ENCODE assay signal across 23 cellular contexts in the genomic region with DNA sequence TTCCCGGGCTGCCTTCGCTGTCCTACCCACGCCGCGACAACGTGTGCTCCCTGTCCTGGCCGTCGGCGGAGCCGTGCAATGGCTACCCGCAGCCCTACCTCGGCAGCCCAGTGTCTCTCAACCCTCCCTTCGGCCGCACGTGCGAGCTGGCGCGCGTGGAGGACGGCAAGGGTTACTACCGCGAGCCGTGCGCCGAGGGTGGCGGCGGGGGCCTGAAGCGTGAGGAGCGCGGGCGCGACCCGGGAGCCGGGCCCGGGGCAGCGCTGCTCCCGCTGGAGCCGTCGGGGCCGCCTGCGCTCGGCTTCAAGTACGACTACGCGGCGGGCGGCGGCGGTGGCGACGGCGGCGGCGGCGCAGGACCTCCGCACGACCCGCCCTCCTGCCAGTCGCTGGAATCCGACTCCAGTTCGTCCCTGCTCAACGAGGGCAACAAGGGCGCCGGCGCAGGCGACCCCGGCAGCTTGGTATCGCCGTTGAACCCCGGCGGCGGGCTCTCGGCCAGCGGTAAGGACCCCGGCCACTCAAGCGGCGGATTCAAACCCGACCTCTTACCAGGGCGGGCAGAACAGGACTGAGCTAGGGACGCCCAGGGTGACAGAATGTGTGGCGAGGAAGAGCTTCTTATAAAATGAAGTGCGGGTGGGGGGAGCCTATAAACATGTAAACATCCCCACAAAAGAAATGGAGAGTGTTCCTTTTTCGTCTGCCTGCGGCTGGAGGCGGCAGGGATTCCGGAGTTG. TPM values are rescaled to one million over a fixed set of nuclear protein-coding genes. Genes with fewer than 3 reads are reported as not detected.
DNase-seq lines count a peak whose midpoint lies in the region; ATAC-seq and TF ChIP-seq lines count a peak whose summit lies in the region.
"Had no signal": no experiment of that assay in that cellular context is flagged by ENCODE, and none has a peak within 500 bp of the region (broad histone marks: within the 10 kb centered on the region; RNA-seq: fewer than 3 reads in every experiment).

No MANE protein-coding gene starts in this region.

- peaks cover 53% of the 10 kb centered on the region for H4K20me1 ChIP-seq in GM23338 (replicated peaks; ENCODE audit: insufficient read depth)

- peak overlapping the region; percentile 80 for H3K9ac ChIP-seq in skeletal muscle satellite cell (ENCODE audit: low read depth, low read length)

- no peak overlapping the region for H3K4me3 Mint-ChIP-seq in GM23338

- H3K36me3 ChIP-seq in GM23338 (ENCODE audit: insufficient read depth), result no peaks in the 10 kb centered on the region; the same call in 1 of the 2 replicates
- peaks cover 9% of the 10 kb centered on the region for H3K36me3 ChIP-seq in SJSA1
- no peaks in the 10 kb centered on the region for H3K36me3 ChIP-seq in skeletal muscle satellite cell (ENCODE audit: insufficient read depth, low read length)
- H3K36me3 ChIP-seq: pancreas had no signal

- no peaks in the 10 kb centered on the region; the same call in 1 of the 2 replicates for H3K9me3 ChIP-seq in SJSA1 (replicated peaks)
- H3K9me3 ChIP-seq in skeletal muscle satellite cell (replicated peaks; ENCODE audit: low read length), result no peaks in the 10 kb centered on the region
- H3K9me3 ChIP-seq: pancreas had no signal

- peaks cover 3% of the 10 kb centered on the region; the same call in 1 of the 3 replicates for H3K36me3 Mint-ChIP-seq in GM23338 (ENCODE audit: low read depth)

- DNase-seq in GM23338 (ENCODE audit: low spot score), result peak; percentile 50
- DNase-seq in SJSA1 (ENCODE audit: low read depth in 1 of 2, low spot score in 2 of 2), result peak; percentile 55 to 79
- DNase-seq in left kidney (ENCODE audit: low read depth, low spot score), result peak; percentile 49
- DNase-seq in mesenteric fat pad (ENCODE audit: low spot score), result no peak
- DNase-seq in stimulated activated naive CD4-positive, alpha-beta T cell treated with Interleukin-2 at 50 U/mL for 16 hours (lab: John Stamatoyannopoulos, UW), result no peak
- DNase-seq in stimulated activated CD4-positive, alpha-beta T cell treated with anti-CD3 and anti-CD28 coated beads, Interleukin-15, amount 100 ng/mL, for 24 hours, result no peak
- DNase-seq: activated CD4-positive, CD25-positive, alpha-beta regulatory T cell treated with anti-CD3 and anti-CD28 coated beads, Interleukin-2, amount 50 U/mL, for 72 hours; activated effector memory CD4-positive, alpha-beta T cell treated with Interleukin-2 at 50 U/mL for 16 hours; anterior cingulate cortex; C1 segment of cervical spinal cord; cerebellar nuclear complex; DMS53; effector memory CD4-positive, alpha-beta T cell; HCEC 1CT; left cardiac atrium; NCI-H187; NK-92 treated with Interleukin-12 subunit alpha and Interleukin-12 subunit beta, amount 100 ng/mL, for 24 hours had no signal

- peaks cover 100% of the 10 kb centered on the region for H3K27me3 ChIP-seq in GM23338 (ENCODE audit: insufficient read depth)
- no peaks in the 10 kb centered on the region for H3K27me3 ChIP-seq in SJSA1 (replicated peaks)
- peaks cover 17% of the 10 kb centered on the region for H3K27me3 ChIP-seq in skeletal muscle satellite cell (ENCODE audit: control insufficient read depth, insufficient read depth, low read length)

- H3K4me3 ChIP-seq in GM23338 (peak overlapping the region; percentile 35; the same call in 1 of the 2 replicates), SJSA1 (peak overlapping the region; percentile 86), skeletal muscle satellite cell (ENCODE audit: low read length) (peak overlapping the region; percentile 83)
- H3K4me3 ChIP-seq: pancreas, smooth muscle cell had no signal

- no peaks in the 10 kb centered on the region for H3K79me2 ChIP-seq in GM23338 (replicated peaks; ENCODE audit: insufficient read depth)

- H3K4me1 ChIP-seq in GM23338 (ENCODE audit: insufficient read depth) (peaks cover 19% of the 10 kb centered on the region), SJSA1 (replicated peaks) (peaks cover 19% of the 10 kb centered on the region), skeletal muscle satellite cell (ENCODE audit: control insufficient read depth, insufficient read depth, low read length) (peaks cover 18% of the 10 kb centered on the region)
- H3K4me1 ChIP-seq: pancreas had no signal

- no peak overlapping the region for H3K27ac ChIP-seq in GM23338 (ENCODE audit: low read depth)
- peak overlapping the region; percentile 48 for H3K27ac ChIP-seq in SJSA1
- H3K27ac ChIP-seq: pancreas had no signal

- H2AFZ ChIP-seq in GM23338, result no peak overlapping the region

- H3K4me2 ChIP-seq in GM23338, result peak overlapping the region; percentile 43; the same call in 1 of the 2 replicates
- H3K4me2 ChIP-seq in skeletal muscle satellite cell (ENCODE audit: low read length), result peak overlapping the region; percentile 96
- H3K4me2 ChIP-seq: smooth muscle cell had no signal

- H3K27me3 Mint-ChIP-seq in GM23338 (ENCODE audit: insufficient read depth, low read depth, poor library complexity), result peaks cover 98% of the 10 kb centered on the region

- H3K9me3 Mint-ChIP-seq in GM23338, result peaks cover 6% of the 10 kb centered on the region

- peaks cover 58% of the 10 kb centered on the region for H3F3A ChIP-seq in GM23338 (replicated peaks; ENCODE audit: low read depth)

- no peak for TF ChIP-seq CTCF in GM23338 (conservative IDR thresholded peaks at IDR 0.05; ENCODE audit: low read depth in 2 of 2)

- no peaks in the 10 kb centered on the region for H3K9me2 ChIP-seq in GM23338 (ENCODE audit: insufficient read depth)

- no peak overlapping the region for H3K27ac Mint-ChIP-seq in GM23338

- H3K4me1 Mint-ChIP-seq in GM23338, result peaks cover 27% of the 10 kb centered on the region

- peak; percentile 3; the same call in 2 of the 3 replicates for ATAC-seq in GM23338
- ATAC-seq: Right ventricle myocardium inferior had no signal

RNA-seq across cellular contexts. Expression of gene HOXC12, which starts 0.5 kb away (rescaled TPM):
- total RNA-seq in GM23338 (2014; rRNA removed; shearing (Covaris generic)), result not detected in 2 replicates
- polyA plus RNA-seq in GM23338 (2016; fragmentation: Nextera tagmentation; extraction: Ambion mirVana), result not detected in 2 replicates
- total RNA-seq in SJSA1 (2014; rRNA removed; shearing (Covaris generic)), result 8.6 and 11.0 TPM in 2 replicates
- total RNA-seq in skeletal muscle satellite cell (2012; rRNA removed), result not detected in 2 replicates
- total RNA-seq in mesenteric fat pad, result not detected
- total RNA-seq: left cardiac atrium; M059J; pancreas; Right ventricle myocardium inferior; smooth muscle cell; T-helper 2 cell treated with Interferon-gamma antibody and Interleukin-4, amounts not matched to agents 100 ng/mL and 5 ng/mL, for 36 hours had no signal
- polyA plus RNA-seq: pancreas had no signal

RNA-seq across cellular contexts. Expression of gene HOXC13, which starts 16.6 kb away (rescaled TPM):
- total RNA-seq in GM23338 (2014; rRNA removed; shearing (Covaris generic)), result 0.10 TPM in 1 of 2 replicates, not detected in the other
- polyA plus RNA-seq in GM23338 (2016; fragmentation: Nextera tagmentation; extraction: Ambion mirVana), result not detected in 2 replicates
- total RNA-seq in SJSA1 (2014; rRNA removed; shearing (Covaris generic)), result 6.0 and 7.2 TPM in 2 replicates
- 0.22 TPM in 1 of 2 replicates, not detected in the other for total RNA-seq in skeletal muscle satellite cell (2012; rRNA removed)
- not detected for total RNA-seq in mesenteric fat pad
- total RNA-seq: left cardiac atrium; Right ventricle myocardium inferior; T-helper 2 cell treated with Interferon-gamma antibody and Interleukin-4, amounts not matched to agents 100 ng/mL and 5 ng/mL, for 36 hours had no signal
- polyA plus RNA-seq: pancreas had no signal

RNA-seq across cellular contexts. Expression of gene HOXC11, which starts 17.7 kb away (rescaled TPM):
- not detected in 2 replicates for total RNA-seq in GM23338 (2014; rRNA removed; shearing (Covaris generic))
- polyA plus RNA-seq in GM23338 (2016; fragmentation: Nextera tagmentation; extraction: Ambion mirVana), result not detected in 2 replicates
- 4.3 and 4.6 TPM in 2 replicates for total RNA-seq in SJSA1 (2014; rRNA removed; shearing (Covaris generic))
- total RNA-seq in skeletal muscle satellite cell (2012; rRNA removed), result under 0.01 and 0.22 TPM in 2 replicates
- total RNA-seq in mesenteric fat pad, result not detected
- total RNA-seq: left cardiac atrium; pancreas; Right ventricle myocardium inferior; T-helper 2 cell treated with Interferon-gamma antibody and Interleukin-4, amounts not matched to agents 100 ng/mL and 5 ng/mL, for 36 hours had no signal
- polyA plus RNA-seq: pancreas had no signal

RNA-seq across cellular contexts. Expression of gene HOTAIR, which starts 19.5 kb away (rescaled TPM):
- not detected in 2 replicates for total RNA-seq in GM23338 (2014; rRNA removed; shearing (Covaris generic))
- not detected in 2 replicates for polyA plus RNA-seq in GM23338 (2016; fragmentation: Nextera tagmentation; extraction: Ambion mirVana)
- 11.1 and 13.5 TPM in 2 replicates for total RNA-seq in SJSA1 (2014; rRNA removed; shearing (Covaris generic))
- 0.22 and 0.25 TPM in 2 replicates for total RNA-seq in skeletal muscle satellite cell (2012; rRNA removed)
- not detected for total RNA-seq in mesenteric fat pad
- total RNA-seq: left cardiac atrium; pancreas; Right ventricle myocardium inferior; smooth muscle cell; T-helper 2 cell treated with Interferon-gamma antibody and Interleukin-4, amounts not matched to agents 100 ng/mL and 5 ng/mL, for 36 hours had no signal
- polyA plus RNA-seq: pancreas had no signal

RNA-seq across cellular contexts. Expression of gene HOXC10, which starts 29.7 kb away (rescaled TPM):
- total RNA-seq in GM23338 (2014; rRNA removed; shearing (Covaris generic)), result not detected in 2 replicates
- not detected in 2 replicates for polyA plus RNA-seq in GM23338 (2016; fragmentation: Nextera tagmentation; extraction: Ambion mirVana)
- 3.2 and 7.5 TPM in 2 replicates for total RNA-seq in SJSA1 (2014; rRNA removed; shearing (Covaris generic))
- total RNA-seq in skeletal muscle satellite cell (2012; rRNA removed), result 1.8 and 3.7 TPM in 2 replicates
- total RNA-seq in mesenteric fat pad, result 0.16 TPM
- total RNA-seq: left cardiac atrium; Right ventricle myocardium inferior; smooth muscle cell; T-helper 2 cell treated with Interferon-gamma antibody and Interleukin-4, amounts not matched to agents 100 ng/mL and 5 ng/mL, for 36 hours had no signal

Comparison
In these comparisons a context has a peak if more than half of its experiments do, and no peak if none do; other contexts are left out.
1. DNase-seq: peak in GM23338 (single experiment), SJSA1 (2 of 2) and left kidney (single experiment); none in mesenteric fat pad (single experiment), stimulated activated naive CD4-positive, alpha-beta T cell treated with Interleukin-2 at 50 U/mL for 16 hours (single experiment) and stimulated activated CD4-positive, alpha-beta T cell treated with anti-CD3 and anti-CD28 coated beads, Interleukin-15, amount 100 ng/mL, for 24 hours (single experiment).
2. H3K4me3 ChIP-seq: peak in every context shown above with its lines; median percentile 86 in SJSA1; 83 in skeletal muscle satellite cell; 35 in GM23338.